ENCODE assay signal across 24 cellular contexts in genomic region chr3:21979706-21980105, GRCh38.
DNase-seq lines count a peak whose midpoint lies in the region; ATAC-seq, FAIRE-seq and TF ChIP-seq lines count a peak whose summit lies in the region.
"Had no signal": no experiment of that assay in that cellular context is flagged by ENCODE, and none has a peak within 500 bp of the region (broad histone marks: within the 10 kb centered on the region; RNA-seq: fewer than 3 reads in every experiment).

No MANE protein-coding gene starts in this region.

- CTCF ChIA-PET in HepG2 (lab: Yijun Ruan, JAX; ENCODE audit: low intra/inter-chr PET ratio, low total read pairs) = no interaction called here

- H3K27me3 ChIP-seq in HepG2 (ENCODE audit: control insufficient read depth in 1 of 2, insufficient read depth in 2 of 2, low read length in 2 of 2) (no peaks in the 10 kb centered on the region), right lobe of liver (no peaks in the 10 kb centered on the region), astrocyte (ENCODE audit: insufficient read depth, low read length) (no peaks in the 10 kb centered on the region), foreskin keratinocyte (no peaks in the 10 kb centered on the region)
- H3K27me3 ChIP-seq: tibial nerve had no signal

- peaks cover 2% of the 10 kb centered on the region for H3K36me3 Mint-ChIP-seq in astrocyte (ENCODE audit: low read depth, unreplicated experiment)
- H3K36me3 Mint-ChIP-seq in glutamatergic neuron (ENCODE audit: unreplicated experiment) = no peaks in the 10 kb centered on the region
- H3K36me3 Mint-ChIP-seq: activated CD8-positive, alpha-beta memory T cell treated with anti-CD3 and anti-CD28 coated beads, Interleukin-2, amount 10 ng/mL, durations not matched to agents 7 days and 5 days; CD8-positive, alpha-beta T cell; stimulated activated naive B cell treated with anti-CD40 and anti-IgM and Interleukin-4, amounts not matched to agents 10 μg/mL and 1 μg/mL and 100 μg/mL, for 72 hours had no signal

- H3K36me3 ChIP-seq in HepG2 (replicated peaks in 1 of 2; ENCODE audit: control insufficient read depth in 1 of 2, insufficient read depth in 2 of 2, low read length in 2 of 2) (no peaks in the 10 kb centered on the region), right lobe of liver (no peaks in the 10 kb centered on the region), astrocyte (ENCODE audit: insufficient read depth, low read length) (no peaks in the 10 kb centered on the region)
- H3K36me3 ChIP-seq: tibial nerve had no signal

- H3K27me3 Mint-ChIP-seq in astrocyte (ENCODE audit: low read depth, unreplicated experiment) = no peaks in the 10 kb centered on the region
- H3K27me3 Mint-ChIP-seq in glutamatergic neuron (ENCODE audit: unreplicated experiment) = no peaks in the 10 kb centered on the region
- H3K27me3 Mint-ChIP-seq: activated CD8-positive, alpha-beta memory T cell treated with anti-CD3 and anti-CD28 coated beads, Interleukin-2, amount 10 ng/mL, durations not matched to agents 7 days and 5 days; stimulated activated naive B cell treated with anti-CD40 and anti-IgM and Interleukin-4, amounts not matched to agents 10 μg/mL and 1 μg/mL and 100 μg/mL, for 72 hours had no signal

- BruUV-seq in HepG2 (replicated peaks; lab: Mats Ljungman, UMichigan) = no TSS peak

- TF ChIP-seq POLR2A in HepG2 (IDR thresholded peaks at IDR 0.05; ENCODE audit: insufficient read depth in 1 of 2, low read depth in 2 of 2, low read length in 2 of 2) (no peak), right lobe of liver (IDR thresholded peaks at IDR 0.05) (no peak), lower leg skin (IDR thresholded peaks at IDR 0.05) (no peak)

- no peak for FAIRE-seq in HepG2 (lab: Jason Lieb, UNC)
- peak; percentile 64 for FAIRE-seq in astrocyte (lab: Jason Lieb, UNC)
- FAIRE-seq: A204.1 had no signal

- TF ChIP-seq EP300 in HepG2 (IDR thresholded peaks at IDR 0.05; ENCODE audit: low read depth in 2 of 2, low read length in 2 of 2) = no peak
- TF ChIP-seq EP300 in HepG2 (CRISPR knock-in tag; IDR thresholded peaks at IDR 0.05; ENCODE audit: borderline replicate concordance) = no peak

- H3K9me3 Mint-ChIP-seq in astrocyte (ENCODE audit: unreplicated experiment) (peaks cover 6% of the 10 kb centered on the region), glutamatergic neuron (ENCODE audit: unreplicated experiment) (no peaks in the 10 kb centered on the region)

- POLR2A ChIA-PET in HepG2 (lab: Yijun Ruan, JAX) = no interaction called here

- H4K20me1 ChIP-seq in HepG2 (ENCODE audit: insufficient read depth, low read length) = no peaks in the 10 kb centered on the region
- no peaks in the 10 kb centered on the region for H4K20me1 ChIP-seq in astrocyte (ENCODE audit: insufficient read depth, low read length)

- DNase-seq in HepG2 (ENCODE audit: low spot score) (peak; percentile 5), right lobe of liver (no peak), astrocyte (ENCODE audit: low read depth) (peak; percentile 72), foreskin keratinocyte (peak; percentile 8 to 55), lower leg skin (ENCODE audit: low spot score in 2 of 2) (no peak), glutamatergic neuron (no peak)
- DNase-seq in activated CD4-positive, alpha-beta T cell treated with anti-CD3 and anti-CD28 coated beads, Interleukin-2, amount 50 U/mL, for 4 hours = no peak
- DNase-seq: activated CD8-positive, alpha-beta memory T cell treated with anti-CD3 and anti-CD28 coated beads, Interleukin-2, amount 10 ng/mL, durations not matched to agents 7 days and 5 days; CD8-positive, alpha-beta T cell; central memory CD4-positive, alpha-beta T cell; left cardiac atrium; midbrain; stimulated activated CD4-positive, alpha-beta T cell treated with anti-CD3 and anti-CD28 coated beads, Interleukin-15, amount 100 ng/mL, for 24 hours; stimulated activated naive B cell treated with anti-CD40 and anti-IgM and Interleukin-4, amounts not matched to agents 10 μg/mL and 1 μg/mL and 100 μg/mL, for 72 hours; T1000 had no signal

- H3K4me1 ChIP-seq in HepG2 (ENCODE audit: insufficient read depth, low read length) = no peaks in the 10 kb centered on the region
- no peaks in the 10 kb centered on the region for H3K4me1 ChIP-seq in right lobe of liver
- peaks cover 3% of the 10 kb centered on the region for H3K4me1 ChIP-seq in astrocyte (ENCODE audit: insufficient read depth, low read length)
- no peaks in the 10 kb centered on the region for H3K4me1 ChIP-seq in foreskin keratinocyte
- H3K4me1 ChIP-seq: tibial nerve had no signal

- no peak overlapping the region for H3K4me3 Mint-ChIP-seq in astrocyte (ENCODE audit: unreplicated experiment)
- no peak overlapping the region for H3K4me3 Mint-ChIP-seq in glutamatergic neuron (ENCODE audit: unreplicated experiment)
- H3K4me3 Mint-ChIP-seq: activated CD8-positive, alpha-beta memory T cell treated with anti-CD3 and anti-CD28 coated beads, Interleukin-2, amount 10 ng/mL, durations not matched to agents 7 days and 5 days; CD8-positive, alpha-beta T cell; neural crest cell; stimulated activated naive B cell treated with anti-CD40 and anti-IgM and Interleukin-4, amounts not matched to agents 10 μg/mL and 1 μg/mL and 100 μg/mL, for 72 hours had no signal

- no peak overlapping the region for H3K4me2 ChIP-seq in HepG2 (ENCODE audit: low read depth, low read length)
- H3K4me2 ChIP-seq in astrocyte (ENCODE audit: low read length) = peak overlapping the region; percentile 28
- H3K4me2 ChIP-seq: PC-9 had no signal

- H3K9ac ChIP-seq in HepG2 (ENCODE audit: insufficient read depth, low read depth, low read length) (no peak overlapping the region), astrocyte (ENCODE audit: low read length) (no peak overlapping the region)

- intact Hi-C loops in HepG2 (cut with micrococcal nuclease; ENCODE audit: unreplicated experiment) = no loop called here
- intact Hi-C loops in right lobe of liver (cut with DNase I) = no loop called here
- intact Hi-C loops in lower leg skin (cut with DNase I; ENCODE audit: low total_unique reads) = no loop called here

- ATAC-seq in HepG2 (no peak), right lobe of liver (no peak), foreskin keratinocyte (no peak), HG02678 (IDR thresholded peaks at IDR 0.05; ENCODE audit: unreplicated experiment) (no peak)
- ATAC-seq: activated CD4-positive, CD25-positive, alpha-beta regulatory T cell treated with anti-CD3 and anti-CD28 coated beads, Interleukin-2, amount 50 U/mL, for 24 hours; activated CD8-positive, alpha-beta memory T cell treated with anti-CD3 and anti-CD28 coated beads, Interleukin-2, amount 10 ng/mL, durations not matched to agents 7 days and 5 days; CD8-positive, alpha-beta T cell; HCT116; left cardiac atrium; stimulated activated naive B cell treated with anti-CD40 and anti-IgM and Interleukin-4, amounts not matched to agents 10 μg/mL and 1 μg/mL and 100 μg/mL, for 72 hours had no signal

- in situ Hi-C loops in HepG2 (cut with HindIII; ENCODE audit: extremely low pct_ligation_motif_present, low pct_unique_long_range_greater_than_20kb) = no loop called here

- no peak overlapping the region for H3K4me3 ChIP-seq in HepG2 (replicated peaks in 1 of 3; ENCODE audit: insufficient read depth in 1 of 3, low read depth in 2 of 3, low read length in 3 of 3)
- H3K4me3 ChIP-seq in right lobe of liver = no peak overlapping the region
- no peak overlapping the region for H3K4me3 ChIP-seq in astrocyte (ENCODE audit: insufficient read depth, low read depth, low read length)
- H3K4me3 ChIP-seq in lower leg skin (ENCODE audit: low read depth, poor library complexity, severe bottlenecking) = no peak overlapping the region
- H3K4me3 ChIP-seq: PC-9, SK-N-MC, tibial nerve had no signal

- 0 out of 2 replicates have a peak, but pooled peaks cover 4% of the 10 kb centered on the region for H3K9me3 ChIP-seq in HepG2 (ENCODE audit: low read length)
- no peaks in the 10 kb centered on the region for H3K9me3 ChIP-seq in right lobe of liver
- no peaks in the 10 kb centered on the region for H3K9me3 ChIP-seq in astrocyte (ENCODE audit: insufficient read depth, low read depth, low read length)
- H3K9me3 ChIP-seq: tibial nerve had no signal

- peaks cover 4% of the 10 kb centered on the region for H3K4me1 Mint-ChIP-seq in astrocyte (ENCODE audit: low read depth, unreplicated experiment)
- H3K4me1 Mint-ChIP-seq in glutamatergic neuron (ENCODE audit: low read depth, unreplicated experiment) = no peaks in the 10 kb centered on the region
- H3K4me1 Mint-ChIP-seq: activated CD8-positive, alpha-beta memory T cell treated with anti-CD3 and anti-CD28 coated beads, Interleukin-2, amount 10 ng/mL, durations not matched to agents 7 days and 5 days; neural crest cell; stimulated activated naive B cell treated with anti-CD40 and anti-IgM and Interleukin-4, amounts not matched to agents 10 μg/mL and 1 μg/mL and 100 μg/mL, for 72 hours had no signal

- H3K79me2 ChIP-seq in HepG2 (ENCODE audit: insufficient read depth, low read length) (no peaks in the 10 kb centered on the region), astrocyte (ENCODE audit: insufficient read depth, low read length) (no peaks in the 10 kb centered on the region)

- no peak for TF ChIP-seq RAD21 in HepG2 (CRISPR knock-in tag; IDR thresholded peaks at IDR 0.05)

- WGBS in HepG2 (ENCODE audit: low lambda C conversion rate) = 5% methylated on average over 1 of the region's 1 CpG
- WGBS in right lobe of liver (ENCODE audit: insufficient coverage, low coverage, low lambda C conversion rate, missing lambda C conversion rate) = 69% methylated on average over 1 of the region's 1 CpG
- WGBS in lower leg skin, 2 donors = 93 to 96% methylated on average over 1 of the region's 1 CpG

- no peak for TF ChIP-seq CTCF in HepG2 (CRISPR knock-in tag; IDR thresholded peaks at IDR 0.05)
- TF ChIP-seq CTCF in right lobe of liver (IDR thresholded peaks at IDR 0.05) = no peak
- no peak for TF ChIP-seq CTCF in astrocyte (IDR thresholded peaks at IDR 0.05; ENCODE audit: insufficient read depth, low read depth, low read length)
- TF ChIP-seq CTCF in foreskin keratinocyte (conservative IDR thresholded peaks at IDR 0.05) = no peak
- TF ChIP-seq CTCF in lower leg skin (IDR thresholded peaks at IDR 0.05) = no peak
- TF ChIP-seq CTCF in glutamatergic neuron (IDR thresholded peaks at IDR 0.05; ENCODE audit: partially characterized antibody, unreplicated experiment) = no peak

- no peak overlapping the region for H3K27ac ChIP-seq in HepG2 (ENCODE audit: extremely low read length, insufficient read depth, low read length)
- no peak overlapping the region for H3K27ac ChIP-seq in right lobe of liver
- H3K27ac ChIP-seq in astrocyte (ENCODE audit: low read depth, low read length) = peak overlapping the region; percentile 23
- no peak overlapping the region for H3K27ac ChIP-seq in foreskin keratinocyte
- H3K27ac ChIP-seq: PC-9, SK-N-MC, tibial nerve had no signal

- H3K27ac Mint-ChIP-seq in astrocyte (ENCODE audit: unreplicated experiment) = no peak overlapping the region
- H3K27ac Mint-ChIP-seq in glutamatergic neuron (ENCODE audit: unreplicated experiment) = no peak overlapping the region
- H3K27ac Mint-ChIP-seq: activated CD8-positive, alpha-beta memory T cell treated with anti-CD3 and anti-CD28 coated beads, Interleukin-2, amount 10 ng/mL, durations not matched to agents 7 days and 5 days; activated T-helper 2 cell treated with anti-CD3 and anti-CD28 coated beads, Interferon-gamma antibody, Interleukin-2, Interleukin-4, amounts not matched to agents 10 μg/mL and 5 μg/mL and 100 μg/mL, durations not matched to agents 14 hours and 24 hours and 36 hours; CD8-positive, alpha-beta T cell; stimulated activated naive B cell treated with anti-CD40 and anti-IgM and Interleukin-4, amounts not matched to agents 10 μg/mL and 1 μg/mL and 100 μg/mL, for 72 hours had no signal

- no peak overlapping the region for H2AFZ ChIP-seq in HepG2 (ENCODE audit: low read length)
- peak overlapping the region; percentile 49 for H2AFZ ChIP-seq in astrocyte (ENCODE audit: low read depth, low read length)
- H2AFZ ChIP-seq: PC-9 had no signal

Comparison
In these comparisons a context has a peak if more than half of its experiments do, and no peak if none do; other contexts are left out.
1. DNase-seq: peak in HepG2 (single experiment), astrocyte (single experiment) and foreskin keratinocyte (2 of 2); none in right lobe of liver (0 of 3), activated CD4-positive, alpha-beta T cell treated with anti-CD3 and anti-CD28 coated beads, Interleukin-2, amount 50 U/mL, for 4 hours (0 of 2), lower leg skin (0 of 2) and glutamatergic neuron (single experiment).